ENCODE assay signal across 23 cellular contexts in genomic region chr5:143470120-143470519, GRCh38.
DNase-seq lines count a peak whose midpoint lies in the region; ATAC-seq, FAIRE-seq and TF ChIP-seq lines count a peak whose summit lies in the region.
"Had no signal": no experiment of that assay in that cellular context is flagged by ENCODE, and none has a peak within 500 bp of the region (broad histone marks: within the 10 kb centered on the region; RNA-seq: fewer than 3 reads in every experiment).

No MANE protein-coding gene starts in this region.

- no peaks in the 10 kb centered on the region for H3K9me3 Mint-ChIP-seq in activated naive CD8-positive, alpha-beta T cell treated with anti-CD3 and anti-CD28 coated beads, Interleukin-2, amount 50 U/mL, for 24 hours
- H3K9me3 Mint-ChIP-seq: CD8-positive, alpha-beta memory T cell; H9; IgD-negative memory B cell had no signal

- no peak for ATAC-seq in activated naive CD8-positive, alpha-beta T cell treated with anti-CD3 and anti-CD28 coated beads, Interleukin-2, amount 50 U/mL, for 24 hours
- ATAC-seq: GM23338 had no signal

- FAIRE-seq in GM19239 (lab: Jason Lieb, UNC): peak; percentile 11
- FAIRE-seq: GM12892 had no signal

- DNase-seq in GM19239 (ENCODE audit: insufficient read length, low spot score) (no peak), M059J (ENCODE audit: low read depth) (peak; percentile 36), kidney epithelial cell (ENCODE audit: low read depth) (peak; percentile 14), T-helper 9 cell (no peak), GM19240 (ENCODE audit: insufficient read length, low spot score) (no peak), NCI-H2107 (lab: John Stamatoyannopoulos, UW) (no peak)
- no peak for DNase-seq in activated naive CD8-positive, alpha-beta T cell treated with anti-CD3 and anti-CD28 coated beads, Interleukin-2, amount 50 U/mL, for 24 hours
- DNase-seq: BE2C; Calu3; CD8-positive, alpha-beta memory T cell; DMS79 treated with DMSO at 0.1 percent for 48 hours; H9; NCI-H1092 treated with DMSO at 0.1 percent for 48 hours; NCI-H1436; NCI-H187; NCI-H446; NCI-H524 treated with DMSO at 0.1 percent for 48 hours; NCI-H774; SK-N-SH had no signal

- TF ChIP-seq CTCF in kidney epithelial cell (IDR thresholded peaks at IDR 0.05; ENCODE audit: insufficient read depth, low read length, poor library complexity, severe bottlenecking): no peak

- H3K36me3 Mint-ChIP-seq in activated naive CD8-positive, alpha-beta T cell treated with anti-CD3 and anti-CD28 coated beads, Interleukin-2, amount 50 U/mL, for 24 hours (ENCODE audit: low read depth): no peaks in the 10 kb centered on the region
- H3K36me3 Mint-ChIP-seq: CD14-positive monocyte; CD8-positive, alpha-beta memory T cell; IgD-negative memory B cell had no signal

- no peaks in the 10 kb centered on the region for H3K27me3 Mint-ChIP-seq in activated naive CD8-positive, alpha-beta T cell treated with anti-CD3 and anti-CD28 coated beads, Interleukin-2, amount 50 U/mL, for 24 hours
- H3K27me3 Mint-ChIP-seq: CD8-positive, alpha-beta memory T cell; IgD-negative memory B cell had no signal

- H3K4me3 Mint-ChIP-seq in activated naive CD8-positive, alpha-beta T cell treated with anti-CD3 and anti-CD28 coated beads, Interleukin-2, amount 50 U/mL, for 24 hours: no peak overlapping the region
- H3K4me3 Mint-ChIP-seq: CD14-positive monocyte; CD8-positive, alpha-beta memory T cell; GM23338; H9; IgD-negative memory B cell had no signal

- H3K27ac Mint-ChIP-seq in activated naive CD8-positive, alpha-beta T cell treated with anti-CD3 and anti-CD28 coated beads, Interleukin-2, amount 50 U/mL, for 24 hours: no peak overlapping the region
- H3K27ac Mint-ChIP-seq: CD14-positive monocyte; CD8-positive, alpha-beta memory T cell; GM23338; H9; IgD-negative memory B cell had no signal

- H3K4me1 Mint-ChIP-seq in activated naive CD8-positive, alpha-beta T cell treated with anti-CD3 and anti-CD28 coated beads, Interleukin-2, amount 50 U/mL, for 24 hours: no peaks in the 10 kb centered on the region
- H3K4me1 Mint-ChIP-seq: CD14-positive monocyte; CD8-positive, alpha-beta memory T cell; GM23338; H9; IgD-negative memory B cell had no signal

- H3K4me3 ChIP-seq in kidney epithelial cell (ENCODE audit: low read depth, low read length): no peak overlapping the region
- H3K4me3 ChIP-seq: GM23338 had no signal

- H3K36me3 ChIP-seq in kidney epithelial cell (ENCODE audit: control insufficient read depth, insufficient read depth, low read length): no peaks in the 10 kb centered on the region
- H3K36me3 ChIP-seq: BE2C had no signal

- no peaks in the 10 kb centered on the region for H3K27me3 ChIP-seq in kidney epithelial cell (ENCODE audit: control insufficient read depth, insufficient read depth, low read length)
- H3K27me3 ChIP-seq: BE2C had no signal

Comparison
In these comparisons a context has a peak if more than half of its experiments do, and no peak if none do; other contexts are left out.
1. DNase-seq: peak in M059J (single experiment) and kidney epithelial cell (single experiment); none in GM19239 (single experiment), T-helper 9 cell (single experiment), GM19240 (single experiment), activated naive CD8-positive, alpha-beta T cell treated with anti-CD3 and anti-CD28 coated beads, Interleukin-2, amount 50 U/mL, for 24 hours (single experiment) and NCI-H2107 (single experiment).